In genomic region chr4:1984406-1985191, GRCh38 we compare ENCODE assay signal across 13 cellular contexts. TPM values are rescaled to one million over a fixed set of nuclear protein-coding genes. Genes with fewer than 3 reads are reported as not detected.
DNase-seq lines count a peak whose midpoint lies in the region; ATAC-seq and TF ChIP-seq lines count a peak whose summit lies in the region.
"Had no signal": no experiment of that assay in that cellular context is flagged by ENCODE, and none has a peak within 500 bp of the region (broad histone marks: within the 10 kb centered on the region; RNA-seq: fewer than 3 reads in every experiment).

No MANE protein-coding gene starts in this region.

- POLR2A ChIA-PET in activated naive CD8-positive, alpha-beta T cell treated with anti-CD3 and anti-CD28 coated beads, Interleukin-2, amount 10 ng/mL, durations not matched to agents 7 days and 5 days (lab: Charles Lee), result interaction anchor here (1.5 kb wide), 1 partner anchor 25 kb away, joined by 3 read pairs; no protein-coding TSS in a partner anchor

- no peaks in the 10 kb centered on the region for H3K9me3 Mint-ChIP-seq in activated naive CD8-positive, alpha-beta T cell treated with anti-CD3 and anti-CD28 coated beads, Interleukin-2, amount 10 ng/mL, durations not matched to agents 7 days and 5 days
- no peaks in the 10 kb centered on the region for H3K9me3 Mint-ChIP-seq in nephron progenitor cell
- H3K9me3 Mint-ChIP-seq: CD4-positive, alpha-beta T cell; dendritic cell treated with granulocyte-macrophage colony-stimulating factor and Interleukin-4, amounts not matched to agents 40 ng/mL and 50 ng/mL, for 4 days had no signal

- no peak overlapping the region for H3K4me3 Mint-ChIP-seq in activated naive CD8-positive, alpha-beta T cell treated with anti-CD3 and anti-CD28 coated beads, Interleukin-2, amount 10 ng/mL, durations not matched to agents 7 days and 5 days
- no peak overlapping the region for H3K4me3 Mint-ChIP-seq in nephron progenitor cell
- H3K4me3 Mint-ChIP-seq: CD4-positive, alpha-beta T cell; dendritic cell treated with granulocyte-macrophage colony-stimulating factor and Interleukin-4, amounts not matched to agents 40 ng/mL and 50 ng/mL, for 4 days had no signal

- in situ Hi-C loops in GM18951 (cut with MboI; ENCODE audit: low sequenced_read_pairs, unreplicated experiment), result no loop called here

- H3K27ac Mint-ChIP-seq in activated naive CD8-positive, alpha-beta T cell treated with anti-CD3 and anti-CD28 coated beads, Interleukin-2, amount 10 ng/mL, durations not matched to agents 7 days and 5 days, result peak overlapping the region; percentile 28
- peak overlapping the region; percentile 80 for H3K27ac Mint-ChIP-seq in nephron progenitor cell
- H3K27ac Mint-ChIP-seq: CD4-positive, alpha-beta T cell; dendritic cell treated with granulocyte-macrophage colony-stimulating factor and Interleukin-4, amounts not matched to agents 40 ng/mL and 50 ng/mL, for 4 days had no signal

- peak; percentile 22 for TF ChIP-seq POLR2A in GM18951 (IDR thresholded peaks at IDR 0.05; ENCODE audit: extremely low read depth, insufficient read depth, insufficient read length)

- H3K36me3 Mint-ChIP-seq in activated naive CD8-positive, alpha-beta T cell treated with anti-CD3 and anti-CD28 coated beads, Interleukin-2, amount 10 ng/mL, durations not matched to agents 7 days and 5 days, result peaks cover 12% of the 10 kb centered on the region
- peaks cover 36% of the 10 kb centered on the region for H3K36me3 Mint-ChIP-seq in nephron progenitor cell (ENCODE audit: low read depth)

- peaks cover 2% of the 10 kb centered on the region for H3K4me1 Mint-ChIP-seq in activated naive CD8-positive, alpha-beta T cell treated with anti-CD3 and anti-CD28 coated beads, Interleukin-2, amount 10 ng/mL, durations not matched to agents 7 days and 5 days
- H3K4me1 Mint-ChIP-seq in nephron progenitor cell, result peaks cover 3% of the 10 kb centered on the region

- DNase-seq in NCI-H2107 treated with DMSO at 0.1 percent for 48 hours (lab: John Stamatoyannopoulos, UW; ENCODE audit: unreplicated experiment) (peak; percentile 6), NCI-H2107 (lab: John Stamatoyannopoulos, UW) (no peak), nephron progenitor cell (no peak), activated gamma-delta T cell (lab: John Stamatoyannopoulos, UW) (no peak), NOMO-1 treated with DMSO at 0.1 percent for 48 hours (lab: John Stamatoyannopoulos, UW; ENCODE audit: unreplicated experiment) (no peak)
- DNase-seq in activated naive CD8-positive, alpha-beta T cell treated with anti-CD3 and anti-CD28 coated beads, Interleukin-2, amount 10 ng/mL, durations not matched to agents 7 days and 5 days, result no peak
- DNase-seq: CD4-positive, alpha-beta T cell; esophagus squamous epithelium; KG1; SW 1271 had no signal

- ATAC-seq in activated naive CD8-positive, alpha-beta T cell treated with anti-CD3 and anti-CD28 coated beads, Interleukin-2, amount 10 ng/mL, durations not matched to agents 7 days and 5 days (ENCODE audit: low read depth), result no peak
- ATAC-seq in GM18858 (IDR thresholded peaks at IDR 0.05; ENCODE audit: unreplicated experiment), result no peak

- H3K27me3 Mint-ChIP-seq in activated naive CD8-positive, alpha-beta T cell treated with anti-CD3 and anti-CD28 coated beads, Interleukin-2, amount 10 ng/mL, durations not matched to agents 7 days and 5 days, result no peaks in the 10 kb centered on the region
- H3K27me3 Mint-ChIP-seq in nephron progenitor cell (ENCODE audit: low read depth, poor library complexity), result no peaks in the 10 kb centered on the region
- H3K27me3 Mint-ChIP-seq: CD4-positive, alpha-beta T cell; dendritic cell treated with granulocyte-macrophage colony-stimulating factor and Interleukin-4, amounts not matched to agents 40 ng/mL and 50 ng/mL, for 4 days had no signal

- TF ChIP-seq CTCF in nephron progenitor cell (IDR thresholded peaks at IDR 0.05), result no peak

RNA-seq across cellular contexts. Expression of gene NELFA, which starts 24.2 kb away (rescaled TPM):
- 10 to 100 TPM; 41.9 to 43.9 TPM for total RNA-seq in activated naive CD8-positive, alpha-beta T cell treated with anti-CD3 and anti-CD28 coated beads, Interleukin-2, amount 10 ng/mL, durations not matched to agents 7 days and 5 days
